ENCODE assay signal across 2 cellular contexts in the genomic region with DNA sequence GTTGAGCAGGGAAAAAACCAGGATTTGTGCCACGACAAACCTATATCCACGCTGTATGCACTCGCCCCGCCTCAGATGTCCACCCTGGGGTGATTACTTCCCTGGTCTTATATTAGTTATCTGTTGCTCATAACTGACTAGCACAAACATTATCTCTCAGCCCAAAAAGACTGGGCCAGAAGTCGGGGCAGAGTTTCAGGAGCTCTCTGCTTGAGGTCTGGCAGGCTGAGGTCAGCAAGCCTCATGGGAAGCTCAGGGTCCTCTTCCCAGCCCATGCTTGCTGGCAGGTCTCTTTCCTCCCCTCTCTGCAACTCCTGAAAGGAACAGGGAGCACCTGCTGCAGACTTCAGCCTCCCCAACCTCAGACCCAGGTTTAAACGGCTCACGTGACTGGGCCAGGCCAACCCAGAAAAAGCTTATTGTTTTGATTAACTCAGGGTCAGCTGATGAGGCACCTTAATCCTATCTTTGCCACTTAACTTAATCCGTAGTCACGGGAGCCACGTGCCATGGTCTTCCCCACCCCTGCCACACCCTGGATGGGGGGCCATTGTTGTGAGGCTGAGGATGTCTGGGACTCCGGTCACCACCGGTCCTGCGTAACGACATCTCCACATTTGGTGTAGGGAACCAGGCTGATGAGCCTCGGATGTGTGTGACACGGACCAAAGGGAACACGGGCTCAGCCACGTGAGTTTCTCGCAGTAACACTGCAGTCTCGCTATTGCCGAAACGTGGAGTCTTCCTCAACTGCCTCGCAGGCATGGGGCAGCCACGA.
TF ChIP-seq lines count a peak whose summit lies in the region.

No MANE protein-coding gene starts in this region.

TF ChIP-seq in A549, 52 proteins besides CTCF, POLR2A, EP300 and RAD21:
- no peak for TF ChIP-seq ESRRA (IDR thresholded peaks at IDR 0.05; ENCODE audit: borderline replicate concordance, low read length)
- TF ChIP-seq, protein P1, sequence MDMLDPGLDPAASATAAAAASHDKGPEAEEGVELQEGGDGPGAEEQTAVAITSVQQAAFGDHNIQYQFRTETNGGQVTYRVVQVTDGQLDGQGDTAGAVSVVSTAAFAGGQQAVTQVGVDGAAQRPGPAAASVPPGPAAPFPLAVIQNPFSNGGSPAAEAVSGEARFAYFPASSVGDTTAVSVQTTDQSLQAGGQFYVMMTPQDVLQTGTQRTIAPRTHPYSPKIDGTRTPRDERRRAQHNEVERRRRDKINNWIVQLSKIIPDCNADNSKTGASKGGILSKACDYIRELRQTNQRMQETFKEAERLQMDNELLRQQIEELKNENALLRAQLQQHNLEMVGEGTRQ (IDR thresholded peaks at IDR 0.05): peak; percentile 28; the same call in 1 of the 2 replicates
TF ChIP-seq in A549: peak in this region for 1.

TF ChIP-seq in H1, 55 proteins besides CTCF, POLR2A, EP300 and RAD21:
- TF ChIP-seq SP2 (IDR thresholded peaks at IDR 0.05; ENCODE audit: low read length) (no peak), MAFK (IDR thresholded peaks at IDR 0.05; ENCODE audit: low read depth, low read length) (no peak), HDAC2 (IDR thresholded peaks at IDR 0.05; ENCODE audit: borderline replicate concordance in 1 of 2, low read depth in 2 of 2, low read length in 2 of 2) (no peak), SIRT6 (IDR thresholded peaks at IDR 0.05; ENCODE audit: low read length) (no peak), RBBP5 (IDR thresholded peaks at IDR 0.05; ENCODE audit: borderline replicate concordance, low read depth, low read length) (no peak), BCL11A (IDR thresholded peaks at IDR 0.05; ENCODE audit: low read depth in 2 of 2, low read length in 2 of 2) (no peak), CREB1 (IDR thresholded peaks at IDR 0.05) (no peak), CHD1 (IDR thresholded peaks at IDR 0.05; ENCODE audit: low read depth, low read length) (no peak), POLR2AphosphoS5 (IDR thresholded peaks at IDR 0.05; ENCODE audit: low read depth, low read length) (no peak), SRF (IDR thresholded peaks at IDR 0.05; ENCODE audit: low read depth, low read length) (no peak), POU5F1 (IDR thresholded peaks at IDR 0.05; ENCODE audit: low read depth, low read length) (no peak), SIN3A (conservative IDR thresholded peaks at IDR 0.05 in 1 of 2, IDR thresholded peaks at IDR 0.05 in 1 of 2; ENCODE audit: low read depth in 1 of 2, low read length in 2 of 2) (no peak)
- TF ChIP-seq, protein P2, sequence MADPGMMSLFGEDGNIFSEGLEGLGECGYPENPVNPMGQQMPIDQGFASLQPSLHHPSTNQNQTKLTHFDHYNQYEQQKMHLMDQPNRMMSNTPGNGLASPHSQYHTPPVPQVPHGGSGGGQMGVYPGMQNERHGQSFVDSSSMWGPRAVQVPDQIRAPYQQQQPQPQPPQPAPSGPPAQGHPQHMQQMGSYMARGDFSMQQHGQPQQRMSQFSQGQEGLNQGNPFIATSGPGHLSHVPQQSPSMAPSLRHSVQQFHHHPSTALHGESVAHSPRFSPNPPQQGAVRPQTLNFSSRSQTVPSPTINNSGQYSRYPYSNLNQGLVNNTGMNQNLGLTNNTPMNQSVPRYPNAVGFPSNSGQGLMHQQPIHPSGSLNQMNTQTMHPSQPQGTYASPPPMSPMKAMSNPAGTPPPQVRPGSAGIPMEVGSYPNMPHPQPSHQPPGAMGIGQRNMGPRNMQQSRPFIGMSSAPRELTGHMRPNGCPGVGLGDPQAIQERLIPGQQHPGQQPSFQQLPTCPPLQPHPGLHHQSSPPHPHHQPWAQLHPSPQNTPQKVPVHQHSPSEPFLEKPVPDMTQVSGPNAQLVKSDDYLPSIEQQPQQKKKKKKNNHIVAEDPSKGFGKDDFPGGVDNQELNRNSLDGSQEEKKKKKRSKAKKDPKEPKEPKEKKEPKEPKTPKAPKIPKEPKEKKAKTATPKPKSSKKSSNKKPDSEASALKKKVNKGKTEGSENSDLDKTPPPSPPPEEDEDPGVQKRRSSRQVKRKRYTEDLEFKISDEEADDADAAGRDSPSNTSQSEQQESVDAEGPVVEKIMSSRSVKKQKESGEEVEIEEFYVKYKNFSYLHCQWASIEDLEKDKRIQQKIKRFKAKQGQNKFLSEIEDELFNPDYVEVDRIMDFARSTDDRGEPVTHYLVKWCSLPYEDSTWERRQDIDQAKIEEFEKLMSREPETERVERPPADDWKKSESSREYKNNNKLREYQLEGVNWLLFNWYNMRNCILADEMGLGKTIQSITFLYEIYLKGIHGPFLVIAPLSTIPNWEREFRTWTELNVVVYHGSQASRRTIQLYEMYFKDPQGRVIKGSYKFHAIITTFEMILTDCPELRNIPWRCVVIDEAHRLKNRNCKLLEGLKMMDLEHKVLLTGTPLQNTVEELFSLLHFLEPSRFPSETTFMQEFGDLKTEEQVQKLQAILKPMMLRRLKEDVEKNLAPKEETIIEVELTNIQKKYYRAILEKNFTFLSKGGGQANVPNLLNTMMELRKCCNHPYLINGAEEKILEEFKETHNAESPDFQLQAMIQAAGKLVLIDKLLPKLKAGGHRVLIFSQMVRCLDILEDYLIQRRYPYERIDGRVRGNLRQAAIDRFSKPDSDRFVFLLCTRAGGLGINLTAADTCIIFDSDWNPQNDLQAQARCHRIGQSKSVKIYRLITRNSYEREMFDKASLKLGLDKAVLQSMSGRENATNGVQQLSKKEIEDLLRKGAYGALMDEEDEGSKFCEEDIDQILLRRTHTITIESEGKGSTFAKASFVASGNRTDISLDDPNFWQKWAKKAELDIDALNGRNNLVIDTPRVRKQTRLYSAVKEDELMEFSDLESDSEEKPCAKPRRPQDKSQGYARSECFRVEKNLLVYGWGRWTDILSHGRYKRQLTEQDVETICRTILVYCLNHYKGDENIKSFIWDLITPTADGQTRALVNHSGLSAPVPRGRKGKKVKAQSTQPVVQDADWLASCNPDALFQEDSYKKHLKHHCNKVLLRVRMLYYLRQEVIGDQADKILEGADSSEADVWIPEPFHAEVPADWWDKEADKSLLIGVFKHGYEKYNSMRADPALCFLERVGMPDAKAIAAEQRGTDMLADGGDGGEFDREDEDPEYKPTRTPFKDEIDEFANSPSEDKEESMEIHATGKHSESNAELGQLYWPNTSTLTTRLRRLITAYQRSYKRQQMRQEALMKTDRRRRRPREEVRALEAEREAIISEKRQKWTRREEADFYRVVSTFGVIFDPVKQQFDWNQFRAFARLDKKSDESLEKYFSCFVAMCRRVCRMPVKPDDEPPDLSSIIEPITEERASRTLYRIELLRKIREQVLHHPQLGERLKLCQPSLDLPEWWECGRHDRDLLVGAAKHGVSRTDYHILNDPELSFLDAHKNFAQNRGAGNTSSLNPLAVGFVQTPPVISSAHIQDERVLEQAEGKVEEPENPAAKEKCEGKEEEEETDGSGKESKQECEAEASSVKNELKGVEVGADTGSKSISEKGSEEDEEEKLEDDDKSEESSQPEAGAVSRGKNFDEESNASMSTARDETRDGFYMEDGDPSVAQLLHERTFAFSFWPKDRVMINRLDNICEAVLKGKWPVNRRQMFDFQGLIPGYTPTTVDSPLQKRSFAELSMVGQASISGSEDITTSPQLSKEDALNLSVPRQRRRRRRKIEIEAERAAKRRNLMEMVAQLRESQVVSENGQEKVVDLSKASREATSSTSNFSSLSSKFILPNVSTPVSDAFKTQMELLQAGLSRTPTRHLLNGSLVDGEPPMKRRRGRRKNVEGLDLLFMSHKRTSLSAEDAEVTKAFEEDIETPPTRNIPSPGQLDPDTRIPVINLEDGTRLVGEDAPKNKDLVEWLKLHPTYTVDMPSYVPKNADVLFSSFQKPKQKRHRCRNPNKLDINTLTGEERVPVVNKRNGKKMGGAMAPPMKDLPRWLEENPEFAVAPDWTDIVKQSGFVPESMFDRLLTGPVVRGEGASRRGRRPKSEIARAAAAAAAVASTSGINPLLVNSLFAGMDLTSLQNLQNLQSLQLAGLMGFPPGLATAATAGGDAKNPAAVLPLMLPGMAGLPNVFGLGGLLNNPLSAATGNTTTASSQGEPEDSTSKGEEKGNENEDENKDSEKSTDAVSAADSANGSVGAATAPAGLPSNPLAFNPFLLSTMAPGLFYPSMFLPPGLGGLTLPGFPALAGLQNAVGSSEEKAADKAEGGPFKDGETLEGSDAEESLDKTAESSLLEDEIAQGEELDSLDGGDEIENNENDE (IDR thresholded peaks at IDR 0.05; ENCODE audit: insufficient replicate concordance, low read length): no peak
- TF ChIP-seq, protein P1 (IDR thresholded peaks at IDR 0.05; ENCODE audit: low read length): no peak
